In genomic region chr10:14017380-14017943, GRCh38 we compare ENCODE assay signal across 1 cellular context.
A peak's percentile ranks its signal among the peaks of the same experiment; 100 is the strongest.
TF ChIP-seq lines count a peak whose summit lies in the region.

No MANE protein-coding gene starts in this region.

TF ChIP-seq in SK-N-SH, 30 proteins besides CTCF, POLR2A, EP300 and RAD21 (continued from another document):
- TF ChIP-seq POLR2AphosphoS5 (IDR thresholded peaks at IDR 0.05; ENCODE audit: low read depth, low read length): 0 out of 2 replicates have a peak, but pooled peaks have one; percentile 18
- no peak for TF ChIP-seq IRF3 (IDR thresholded peaks at IDR 0.05; ENCODE audit: low read depth, low read length)
- TF ChIP-seq USF1 (IDR thresholded peaks at IDR 0.05; ENCODE audit: borderline replicate concordance, low read depth): peak; percentile 23; the same call in 1 of the 2 replicates
